ENCODE assay signal across 2 cellular contexts in the genomic region with DNA sequence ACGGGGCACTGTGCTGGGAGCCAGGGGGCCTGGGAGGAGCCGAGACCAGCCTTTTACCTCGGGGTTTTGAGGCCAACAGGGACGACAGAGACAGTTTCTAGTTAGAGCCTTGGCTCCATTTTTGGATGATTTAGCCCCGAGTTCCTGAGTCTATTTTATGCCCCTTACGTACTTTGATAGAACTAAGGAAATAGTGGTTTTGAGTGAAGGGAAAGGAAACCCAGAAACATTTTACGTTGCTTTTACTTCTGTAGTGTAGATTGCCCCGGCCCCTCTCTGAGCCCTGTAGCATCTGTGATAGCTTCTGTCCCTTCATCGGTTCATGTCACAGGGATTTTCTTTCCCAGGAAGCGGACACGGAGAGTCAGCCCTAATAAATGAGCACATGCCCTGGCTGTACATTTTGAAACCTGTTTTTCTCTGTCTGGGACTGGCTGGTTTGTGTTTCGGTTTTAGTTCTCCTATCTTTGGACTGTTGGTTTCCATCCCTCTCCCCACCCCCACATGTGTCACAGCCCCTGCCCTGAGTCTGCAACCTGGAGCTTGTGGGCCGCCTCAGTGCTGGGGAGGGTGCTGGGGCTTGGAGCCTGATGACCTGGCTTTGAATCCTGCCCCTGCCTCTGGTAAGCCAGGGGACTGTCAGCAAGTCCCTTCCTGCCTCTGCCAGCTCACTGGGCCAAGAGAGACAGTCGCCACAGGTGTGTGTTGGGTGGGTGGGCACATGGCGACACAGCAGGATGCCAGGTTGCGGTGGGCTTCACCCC.
TF ChIP-seq lines count a peak whose summit lies in the region.

No MANE protein-coding gene starts in this region.

TF ChIP-seq in liver, 16 proteins besides CTCF, POLR2A, EP300 and RAD21:
- TF ChIP-seq, protein P1, sequence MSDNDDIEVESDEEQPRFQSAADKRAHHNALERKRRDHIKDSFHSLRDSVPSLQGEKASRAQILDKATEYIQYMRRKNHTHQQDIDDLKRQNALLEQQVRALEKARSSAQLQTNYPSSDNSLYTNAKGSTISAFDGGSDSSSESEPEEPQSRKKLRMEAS (IDR thresholded peaks at IDR 0.05), result no peak
- TF ChIP-seq, protein P2, sequence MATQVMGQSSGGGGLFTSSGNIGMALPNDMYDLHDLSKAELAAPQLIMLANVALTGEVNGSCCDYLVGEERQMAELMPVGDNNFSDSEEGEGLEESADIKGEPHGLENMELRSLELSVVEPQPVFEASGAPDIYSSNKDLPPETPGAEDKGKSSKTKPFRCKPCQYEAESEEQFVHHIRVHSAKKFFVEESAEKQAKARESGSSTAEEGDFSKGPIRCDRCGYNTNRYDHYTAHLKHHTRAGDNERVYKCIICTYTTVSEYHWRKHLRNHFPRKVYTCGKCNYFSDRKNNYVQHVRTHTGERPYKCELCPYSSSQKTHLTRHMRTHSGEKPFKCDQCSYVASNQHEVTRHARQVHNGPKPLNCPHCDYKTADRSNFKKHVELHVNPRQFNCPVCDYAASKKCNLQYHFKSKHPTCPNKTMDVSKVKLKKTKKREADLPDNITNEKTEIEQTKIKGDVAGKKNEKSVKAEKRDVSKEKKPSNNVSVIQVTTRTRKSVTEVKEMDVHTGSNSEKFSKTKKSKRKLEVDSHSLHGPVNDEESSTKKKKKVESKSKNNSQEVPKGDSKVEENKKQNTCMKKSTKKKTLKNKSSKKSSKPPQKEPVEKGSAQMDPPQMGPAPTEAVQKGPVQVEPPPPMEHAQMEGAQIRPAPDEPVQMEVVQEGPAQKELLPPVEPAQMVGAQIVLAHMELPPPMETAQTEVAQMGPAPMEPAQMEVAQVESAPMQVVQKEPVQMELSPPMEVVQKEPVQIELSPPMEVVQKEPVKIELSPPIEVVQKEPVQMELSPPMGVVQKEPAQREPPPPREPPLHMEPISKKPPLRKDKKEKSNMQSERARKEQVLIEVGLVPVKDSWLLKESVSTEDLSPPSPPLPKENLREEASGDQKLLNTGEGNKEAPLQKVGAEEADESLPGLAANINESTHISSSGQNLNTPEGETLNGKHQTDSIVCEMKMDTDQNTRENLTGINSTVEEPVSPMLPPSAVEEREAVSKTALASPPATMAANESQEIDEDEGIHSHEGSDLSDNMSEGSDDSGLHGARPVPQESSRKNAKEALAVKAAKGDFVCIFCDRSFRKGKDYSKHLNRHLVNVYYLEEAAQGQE (IDR thresholded peaks at IDR 0.05), result no peak
- TF ChIP-seq HNF4A (conservative IDR thresholded peaks at IDR 0.05) (no peak), FOXA2 (IDR thresholded peaks at IDR 0.05) (no peak), TAF1 (conservative IDR thresholded peaks at IDR 0.05) (no peak), JUND (IDR thresholded peaks at IDR 0.05) (no peak), SP1 (IDR thresholded peaks at IDR 0.05) (no peak), NR2F2 (IDR thresholded peaks at IDR 0.05) (no peak)
- TF ChIP-seq, protein P3, sequence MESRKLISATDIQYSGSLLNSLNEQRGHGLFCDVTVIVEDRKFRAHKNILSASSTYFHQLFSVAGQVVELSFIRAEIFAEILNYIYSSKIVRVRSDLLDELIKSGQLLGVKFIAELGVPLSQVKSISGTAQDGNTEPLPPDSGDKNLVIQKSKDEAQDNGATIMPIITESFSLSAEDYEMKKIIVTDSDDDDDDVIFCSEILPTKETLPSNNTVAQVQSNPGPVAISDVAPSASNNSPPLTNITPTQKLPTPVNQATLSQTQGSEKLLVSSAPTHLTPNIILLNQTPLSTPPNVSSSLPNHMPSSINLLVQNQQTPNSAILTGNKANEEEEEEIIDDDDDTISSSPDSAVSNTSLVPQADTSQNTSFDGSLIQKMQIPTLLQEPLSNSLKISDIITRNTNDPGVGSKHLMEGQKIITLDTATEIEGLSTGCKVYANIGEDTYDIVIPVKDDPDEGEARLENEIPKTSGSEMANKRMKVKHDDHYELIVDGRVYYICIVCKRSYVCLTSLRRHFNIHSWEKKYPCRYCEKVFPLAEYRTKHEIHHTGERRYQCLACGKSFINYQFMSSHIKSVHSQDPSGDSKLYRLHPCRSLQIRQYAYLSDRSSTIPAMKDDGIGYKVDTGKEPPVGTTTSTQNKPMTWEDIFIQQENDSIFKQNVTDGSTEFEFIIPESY (IDR thresholded peaks at IDR 0.05), result no peak
- TF ChIP-seq, protein P4, sequence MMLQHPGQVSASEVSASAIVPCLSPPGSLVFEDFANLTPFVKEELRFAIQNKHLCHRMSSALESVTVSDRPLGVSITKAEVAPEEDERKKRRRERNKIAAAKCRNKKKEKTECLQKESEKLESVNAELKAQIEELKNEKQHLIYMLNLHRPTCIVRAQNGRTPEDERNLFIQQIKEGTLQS (IDR thresholded peaks at IDR 0.05), result no peak

TF ChIP-seq in HepG2, 621 proteins besides CTCF, POLR2A, EP300 and RAD21:
- TF ChIP-seq, protein P5, sequence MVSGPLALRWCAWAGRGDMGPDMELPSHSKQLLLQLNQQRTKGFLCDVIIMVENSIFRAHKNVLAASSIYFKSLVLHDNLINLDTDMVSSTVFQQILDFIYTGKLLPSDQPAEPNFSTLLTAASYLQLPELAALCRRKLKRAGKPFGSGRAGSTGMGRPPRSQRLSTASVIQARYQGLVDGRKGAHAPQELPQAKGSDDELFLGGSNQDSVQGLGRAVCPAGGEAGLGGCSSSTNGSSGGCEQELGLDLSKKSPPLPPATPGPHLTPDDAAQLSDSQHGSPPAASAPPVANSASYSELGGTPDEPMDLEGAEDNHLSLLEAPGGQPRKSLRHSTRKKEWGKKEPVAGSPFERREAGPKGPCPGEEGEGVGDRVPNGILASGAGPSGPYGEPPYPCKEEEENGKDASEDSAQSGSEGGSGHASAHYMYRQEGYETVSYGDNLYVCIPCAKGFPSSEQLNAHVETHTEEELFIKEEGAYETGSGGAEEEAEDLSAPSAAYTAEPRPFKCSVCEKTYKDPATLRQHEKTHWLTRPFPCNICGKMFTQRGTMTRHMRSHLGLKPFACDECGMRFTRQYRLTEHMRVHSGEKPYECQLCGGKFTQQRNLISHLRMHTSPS (CRISPR knock-in tag; IDR thresholded peaks at IDR 0.05; ENCODE audit: low read depth), result no peak
- TF ChIP-seq TBX2 (CRISPR knock-in tag; IDR thresholded peaks at IDR 0.05; ENCODE audit: borderline replicate concordance), result no peak
- no peak for TF ChIP-seq ZNF430 (CRISPR knock-in tag; IDR thresholded peaks at IDR 0.05)
- TF ChIP-seq, protein P6, sequence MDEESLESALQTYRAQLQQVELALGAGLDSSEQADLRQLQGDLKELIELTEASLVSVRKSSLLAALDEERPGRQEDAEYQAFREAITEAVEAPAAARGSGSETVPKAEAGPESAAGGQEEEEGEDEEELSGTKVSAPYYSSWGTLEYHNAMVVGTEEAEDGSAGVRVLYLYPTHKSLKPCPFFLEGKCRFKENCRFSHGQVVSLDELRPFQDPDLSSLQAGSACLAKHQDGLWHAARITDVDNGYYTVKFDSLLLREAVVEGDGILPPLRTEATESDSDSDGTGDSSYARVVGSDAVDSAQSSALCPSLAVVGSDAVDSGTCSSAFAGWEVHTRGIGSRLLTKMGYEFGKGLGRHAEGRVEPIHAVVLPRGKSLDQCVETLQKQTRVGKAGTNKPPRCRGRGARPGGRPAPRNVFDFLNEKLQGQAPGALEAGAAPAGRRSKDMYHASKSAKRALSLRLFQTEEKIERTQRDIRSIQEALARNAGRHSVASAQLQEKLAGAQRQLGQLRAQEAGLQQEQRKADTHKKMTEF (CRISPR knock-in tag; IDR thresholded peaks at IDR 0.05), result no peak
- no peak for TF ChIP-seq ZNF788 (CRISPR knock-in tag; IDR thresholded peaks at IDR 0.05; ENCODE audit: borderline replicate concordance)
- TF ChIP-seq, protein P7, sequence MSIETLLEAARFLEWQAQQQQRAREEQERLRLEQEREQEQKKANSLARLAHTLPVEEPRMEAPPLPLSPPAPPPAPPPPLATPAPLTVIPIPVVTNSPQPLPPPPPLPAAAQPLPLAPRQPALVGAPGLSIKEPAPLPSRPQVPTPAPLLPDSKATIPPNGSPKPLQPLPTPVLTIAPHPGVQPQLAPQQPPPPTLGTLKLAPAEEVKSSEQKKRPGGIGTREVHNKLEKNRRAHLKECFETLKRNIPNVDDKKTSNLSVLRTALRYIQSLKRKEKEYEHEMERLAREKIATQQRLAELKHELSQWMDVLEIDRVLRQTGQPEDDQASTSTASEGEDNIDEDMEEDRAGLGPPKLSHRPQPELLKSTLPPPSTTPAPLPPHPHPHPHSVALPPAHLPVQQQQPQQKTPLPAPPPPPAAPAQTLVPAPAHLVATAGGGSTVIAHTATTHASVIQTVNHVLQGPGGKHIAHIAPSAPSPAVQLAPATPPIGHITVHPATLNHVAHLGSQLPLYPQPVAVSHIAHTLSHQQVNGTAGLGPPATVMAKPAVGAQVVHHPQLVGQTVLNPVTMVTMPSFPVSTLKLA (IDR thresholded peaks at IDR 0.05), result no peak
- no peak for TF ChIP-seq HOXA3 (CRISPR knock-in tag; IDR thresholded peaks at IDR 0.05)
- no peak for TF ChIP-seq ZFP37 (CRISPR knock-in tag; IDR thresholded peaks at IDR 0.05; ENCODE audit: borderline replicate concordance)
- TF ChIP-seq, protein P8, sequence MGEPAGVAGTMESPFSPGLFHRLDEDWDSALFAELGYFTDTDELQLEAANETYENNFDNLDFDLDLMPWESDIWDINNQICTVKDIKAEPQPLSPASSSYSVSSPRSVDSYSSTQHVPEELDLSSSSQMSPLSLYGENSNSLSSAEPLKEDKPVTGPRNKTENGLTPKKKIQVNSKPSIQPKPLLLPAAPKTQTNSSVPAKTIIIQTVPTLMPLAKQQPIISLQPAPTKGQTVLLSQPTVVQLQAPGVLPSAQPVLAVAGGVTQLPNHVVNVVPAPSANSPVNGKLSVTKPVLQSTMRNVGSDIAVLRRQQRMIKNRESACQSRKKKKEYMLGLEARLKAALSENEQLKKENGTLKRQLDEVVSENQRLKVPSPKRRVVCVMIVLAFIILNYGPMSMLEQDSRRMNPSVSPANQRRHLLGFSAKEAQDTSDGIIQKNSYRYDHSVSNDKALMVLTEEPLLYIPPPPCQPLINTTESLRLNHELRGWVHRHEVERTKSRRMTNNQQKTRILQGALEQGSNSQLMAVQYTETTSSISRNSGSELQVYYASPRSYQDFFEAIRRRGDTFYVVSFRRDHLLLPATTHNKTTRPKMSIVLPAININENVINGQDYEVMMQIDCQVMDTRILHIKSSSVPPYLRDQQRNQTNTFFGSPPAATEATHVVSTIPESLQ (CRISPR knock-in tag; conservative IDR thresholded peaks at IDR 0.05), result no peak
- TF ChIP-seq XBP1 (CRISPR knock-in tag; IDR thresholded peaks at IDR 0.05), result no peak
- TF ChIP-seq ZNF761 (CRISPR knock-in tag; conservative IDR thresholded peaks at IDR 0.05), result no peak
- no peak for TF ChIP-seq CBX5 (CRISPR knock-in tag; IDR thresholded peaks at IDR 0.05; ENCODE audit: borderline replicate concordance)
- TF ChIP-seq, protein P9, sequence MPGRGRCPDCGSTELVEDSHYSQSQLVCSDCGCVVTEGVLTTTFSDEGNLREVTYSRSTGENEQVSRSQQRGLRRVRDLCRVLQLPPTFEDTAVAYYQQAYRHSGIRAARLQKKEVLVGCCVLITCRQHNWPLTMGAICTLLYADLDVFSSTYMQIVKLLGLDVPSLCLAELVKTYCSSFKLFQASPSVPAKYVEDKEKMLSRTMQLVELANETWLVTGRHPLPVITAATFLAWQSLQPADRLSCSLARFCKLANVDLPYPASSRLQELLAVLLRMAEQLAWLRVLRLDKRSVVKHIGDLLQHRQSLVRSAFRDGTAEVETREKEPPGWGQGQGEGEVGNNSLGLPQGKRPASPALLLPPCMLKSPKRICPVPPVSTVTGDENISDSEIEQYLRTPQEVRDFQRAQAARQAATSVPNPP (CRISPR knock-in tag; IDR thresholded peaks at IDR 0.05), result no peak
- no peak for TF ChIP-seq MTF2 (CRISPR knock-in tag; IDR thresholded peaks at IDR 0.05; ENCODE audit: borderline replicate concordance)
